In the genomic region with DNA sequence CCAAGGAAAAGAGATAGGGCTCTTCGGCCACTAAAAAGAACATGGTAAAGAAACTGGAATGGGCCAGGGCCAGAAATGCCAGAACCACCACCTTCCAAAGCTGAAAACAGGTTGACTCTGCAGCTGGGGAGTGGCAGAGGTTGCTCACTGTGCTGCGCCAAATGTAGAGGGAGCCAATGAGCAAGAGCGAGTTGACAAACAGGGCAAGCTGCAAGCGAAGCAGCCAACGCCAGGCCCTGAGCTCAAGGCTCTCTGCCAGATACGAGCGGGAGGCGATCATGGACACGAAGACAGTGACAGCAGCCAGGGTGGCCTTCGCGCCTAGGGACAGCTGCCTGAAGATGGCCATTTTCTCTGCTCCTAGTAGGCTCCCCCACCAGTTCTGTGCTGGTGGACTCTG, we compare ENCODE assay signal across 16 cellular contexts.
"Had no signal": no experiment of that assay in that cellular context is flagged by ENCODE, and none has a peak within 500 bp of the region (broad histone marks: within the 10 kb centered on the region; RNA-seq: fewer than 3 reads in every experiment).

No MANE protein-coding gene starts in this region.

- H3K27me3 ChIP-seq: esophagus squamous epithelium, right atrium auricular region, transverse colon had no signal

- H3K9me3 ChIP-seq: esophagus squamous epithelium, right atrium auricular region, transverse colon had no signal

- DNase-seq: activated CD4-positive, alpha-beta T cell treated with anti-CD3 and anti-CD28 coated beads, Interleukin-2, amount 50 U/mL, for 48 hours; activated gamma-delta T cell; activated T-cell treated with anti-CD3 and anti-CD28 coated beads, Interleukin-2, amount 50 U/mL, for 1 hour; esophagus squamous epithelium; left colon; midbrain; stimulated activated CD4-positive, alpha-beta T cell treated with anti-CD3 and anti-CD28 coated beads, Interleukin-4, amount 100 ng/mL, for 24 hours; stimulated activated naive CD8-positive, alpha-beta T cell treated with anti-CD3 and anti-CD28 coated beads, Interleukin-15, Interleukin-2, amounts not matched to agents 100 U/mL and 50 U/mL, for 24 hours; T1000; transverse colon had no signal

- ATAC-seq: activated naive CD4-positive, alpha-beta T cell treated with anti-CD3 and anti-CD28 coated beads, Interleukin-2, amount 50 U/mL, for 72 hours; left colon; stimulated activated naive CD8-positive, alpha-beta T cell treated with anti-CD3 and anti-CD28 coated beads, Interleukin-15, Interleukin-2, amounts not matched to agents 100 U/mL and 50 U/mL, for 24 hours had no signal

- H3K27ac ChIP-seq: esophagus squamous epithelium, SK-N-MC, skin epidermis, transverse colon, VCaP had no signal

- H3K9me3 Mint-ChIP-seq: activated naive CD4-positive, alpha-beta T cell treated with anti-CD3 and anti-CD28 coated beads, Interleukin-2, amount 50 U/mL, for 72 hours had no signal

- H3K4me3 ChIP-seq: esophagus squamous epithelium, lung, right atrium auricular region, SK-N-MC, skin epidermis, transverse colon had no signal

- H3K27ac Mint-ChIP-seq: activated naive CD4-positive, alpha-beta T cell treated with anti-CD3 and anti-CD28 coated beads, Interleukin-2, amount 50 U/mL, for 72 hours had no signal

- H3K36me3 ChIP-seq: transverse colon had no signal
